ENCODE assay signal across 12 cellular contexts in genomic region chr15:74613089-74613952, GRCh38. TPM values are rescaled to one million over a fixed set of nuclear protein-coding genes. Genes with fewer than 3 reads are reported as not detected.
DNase-seq lines count a peak whose midpoint lies in the region; ATAC-seq, FAIRE-seq and TF ChIP-seq lines count a peak whose summit lies in the region.
"Had no signal": no experiment of that assay in that cellular context is flagged by ENCODE, and none has a peak within 500 bp of the region (broad histone marks: within the 10 kb centered on the region; RNA-seq: fewer than 3 reads in every experiment).

No MANE protein-coding gene starts in this region.

- DNase-seq in CD4-positive, alpha-beta memory T cell = no peak
- DNase-seq in GM19239 (ENCODE audit: insufficient read length, low spot score) = no peak
- no peak for DNase-seq in activated naive CD8-positive, alpha-beta T cell treated with anti-CD3 and anti-CD28 coated beads, Interleukin-2, amount 50 U/mL, for 24 hours
- DNase-seq in natural killer cell = no peak
- no peak for DNase-seq in brain microvascular endothelial cell
- no peak for DNase-seq in AG08395 (ENCODE audit: low spot score)
- DNase-seq: dermis blood vessel endothelial cell, NCI-H187 treated with DMSO at 0.1 percent for 48 hours had no signal

- no peak overlapping the region for H3K27ac ChIP-seq in CD4-positive, alpha-beta memory T cell (ENCODE audit: low read depth, low read length)
- H3K27ac ChIP-seq in brain microvascular endothelial cell = no peak overlapping the region

- peak overlapping the region; percentile 69 to 98 (median 88) for H3K27ac Mint-ChIP-seq in CD4-positive, alpha-beta memory T cell
- peak overlapping the region; percentile 29 for H3K27ac Mint-ChIP-seq in activated naive CD8-positive, alpha-beta T cell treated with anti-CD3 and anti-CD28 coated beads, Interleukin-2, amount 50 U/mL, for 24 hours
- H3K27ac Mint-ChIP-seq in natural killer cell = peak overlapping the region; percentile 94

- peaks cover 0 to 23% of the 10 kb centered on the region in 2 donors for H3K36me3 Mint-ChIP-seq in CD4-positive, alpha-beta memory T cell
- peaks cover 10% of the 10 kb centered on the region for H3K36me3 Mint-ChIP-seq in activated naive CD8-positive, alpha-beta T cell treated with anti-CD3 and anti-CD28 coated beads, Interleukin-2, amount 50 U/mL, for 24 hours (ENCODE audit: low read depth)
- H3K36me3 Mint-ChIP-seq in natural killer cell = no peaks in the 10 kb centered on the region

- H3K9me3 ChIP-seq in CD4-positive, alpha-beta memory T cell (ENCODE audit: control insufficient read depth in 1 of 2, low read length in 2 of 2) = no peaks in the 10 kb centered on the region

- H3K27me3 Mint-ChIP-seq in CD4-positive, alpha-beta memory T cell = no peaks in the 10 kb centered on the region
- no peaks in the 10 kb centered on the region for H3K27me3 Mint-ChIP-seq in activated naive CD8-positive, alpha-beta T cell treated with anti-CD3 and anti-CD28 coated beads, Interleukin-2, amount 50 U/mL, for 24 hours
- no peaks in the 10 kb centered on the region for H3K27me3 Mint-ChIP-seq in natural killer cell (ENCODE audit: low read depth in 2 of 2)

- H3K4me3 Mint-ChIP-seq in CD4-positive, alpha-beta memory T cell = peak overlapping the region; percentile 40 to 95 (median 68)
- peak overlapping the region; percentile 92 for H3K4me3 Mint-ChIP-seq in activated naive CD8-positive, alpha-beta T cell treated with anti-CD3 and anti-CD28 coated beads, Interleukin-2, amount 50 U/mL, for 24 hours
- peak overlapping the region; percentile 75 for H3K4me3 Mint-ChIP-seq in natural killer cell

- no peak overlapping the region for H3K4me3 ChIP-seq in CD4-positive, alpha-beta memory T cell (ENCODE audit: low read length in 2 of 2)
- no peak overlapping the region for H3K4me3 ChIP-seq in brain microvascular endothelial cell (ENCODE audit: low read depth, low read length)
- H3K4me3 ChIP-seq: lung had no signal

- peaks cover 20 to 37% (median 21%) of the 10 kb centered on the region in 4 donors for H3K4me1 Mint-ChIP-seq in CD4-positive, alpha-beta memory T cell
- peaks cover 37% of the 10 kb centered on the region for H3K4me1 Mint-ChIP-seq in activated naive CD8-positive, alpha-beta T cell treated with anti-CD3 and anti-CD28 coated beads, Interleukin-2, amount 50 U/mL, for 24 hours
- H3K4me1 Mint-ChIP-seq in natural killer cell = peaks cover 20 to 31% of the 10 kb centered on the region in 2 donors

- FAIRE-seq in GM19239 (lab: Jason Lieb, UNC) = peak; percentile 28
- FAIRE-seq: G401.6, urothelium cell line had no signal

- in situ Hi-C loops in brain microvascular endothelial cell (cut with HindIII; ENCODE audit: low pct_ligation_motif_present, low sequenced_read_pairs) = no loop called here

- no peaks in the 10 kb centered on the region for H3K9me3 Mint-ChIP-seq in CD4-positive, alpha-beta memory T cell
- no peaks in the 10 kb centered on the region for H3K9me3 Mint-ChIP-seq in activated naive CD8-positive, alpha-beta T cell treated with anti-CD3 and anti-CD28 coated beads, Interleukin-2, amount 50 U/mL, for 24 hours
- no peaks in the 10 kb centered on the region for H3K9me3 Mint-ChIP-seq in natural killer cell

- no peak for ATAC-seq in activated naive CD8-positive, alpha-beta T cell treated with anti-CD3 and anti-CD28 coated beads, Interleukin-2, amount 50 U/mL, for 24 hours
- ATAC-seq in natural killer cell (no peak), GM19463 (IDR thresholded peaks at IDR 0.05; ENCODE audit: unreplicated experiment) (no peak)

- POLR2A ChIA-PET in CD4-positive, alpha-beta memory T cell (lab: Charles Lee; ENCODE audit: partially characterized antibody) = interaction anchor here (1.0 to 6.9 kb wide), 9 partner anchors 9 to 839 kb away, joined by 3 to 68 read pairs (median 11); partner anchors contain the start of genes ARID3B and SIN3A

- TF ChIP-seq CTCF in natural killer cell (IDR thresholded peaks at IDR 0.05) = no peak
- no peak for TF ChIP-seq CTCF in brain microvascular endothelial cell (IDR thresholded peaks at IDR 0.05; ENCODE audit: low read depth, low read length, missing control alignments)

- intact Hi-C loops in CD4-positive, alpha-beta memory T cell (cut with micrococcal nuclease) = no loop called here
- intact Hi-C loops in natural killer cell (cut with micrococcal nuclease) = loop anchor here (10.0 kb wide), 1 partner anchor 841 kb away; the partner anchor contains the start of gene SIN3A

- H3K27me3 ChIP-seq in CD4-positive, alpha-beta memory T cell (ENCODE audit: insufficient read depth, low read length) = no peaks in the 10 kb centered on the region
- peaks cover 5% of the 10 kb centered on the region for H3K27me3 ChIP-seq in brain microvascular endothelial cell (replicated peaks)

- CTCF ChIA-PET in CD4-positive, alpha-beta memory T cell (lab: Charles Lee; ENCODE audit: partially characterized antibody) = interaction anchor here (0.9 to 8.0 kb wide), 5 partner anchors 9 to 168 kb away, joined by 3 to 84 read pairs (median 4); no protein-coding TSS in a partner anchor

- H3K36me3 ChIP-seq in CD4-positive, alpha-beta memory T cell (ENCODE audit: insufficient read depth, low read length) = no peaks in the 10 kb centered on the region
- H3K36me3 ChIP-seq in brain microvascular endothelial cell (replicated peaks) = no peaks in the 10 kb centered on the region

- H3K4me1 ChIP-seq in CD4-positive, alpha-beta memory T cell (ENCODE audit: insufficient read depth, low read length) = peaks cover 22% of the 10 kb centered on the region

RNA-seq across cellular contexts. Expression of gene CLK3, which starts 2.3 kb away (rescaled TPM):
- total RNA-seq in CD4-positive, alpha-beta memory T cell = 100 to 1,000 TPM; 163 to 167 TPM
- 10 to 100 TPM; 59.1 to 94.1 TPM for polyA plus RNA-seq in CD4-positive, alpha-beta memory T cell
- total RNA-seq in natural killer cell = 100 to 1,000 TPM; 288 to 298 (median 293) TPM

Comparison
In these comparisons a context has a peak if more than half of its experiments do, and no peak if none do; other contexts are left out.
1. H3K27ac Mint-ChIP-seq: peak in every context shown above with its lines; median percentile 94 in natural killer cell; 88 in CD4-positive, alpha-beta memory T cell; 29 in activated naive CD8-positive, alpha-beta T cell treated with anti-CD3 and anti-CD28 coated beads, Interleukin-2, amount 50 U/mL, for 24 hours.